ENCODE assay signal across 8 cellular contexts in genomic region chr17:70405492-70406220, GRCh38.
DNase-seq lines count a peak whose midpoint lies in the region; ATAC-seq and TF ChIP-seq lines count a peak whose summit lies in the region.
"Had no signal": no experiment of that assay in that cellular context is flagged by ENCODE, and none has a peak within 500 bp of the region (broad histone marks: within the 10 kb centered on the region; RNA-seq: fewer than 3 reads in every experiment).

No MANE protein-coding gene starts in this region.

- peak; percentile 71 for ATAC-seq in GM19395 (IDR thresholded peaks at IDR 0.05; ENCODE audit: unreplicated experiment)

- H3K27ac ChIP-seq in KMS-11, result peak overlapping the region; percentile 39
- H3K27ac ChIP-seq in spleen, result peak overlapping the region in 5 of 8 donors; percentile 22 to 70 (median 59)
- H3K27ac ChIP-seq: tibial nerve had no signal

- H3K4me3 ChIP-seq in KMS-11 (IDR thresholded peaks at IDR 0.05; ENCODE audit: insufficient read depth, low read depth, low read length) (no peak overlapping the region), cardiac fibroblast (replicated peaks in 1 of 2; ENCODE audit: low read depth in 2 of 2, low read length in 2 of 2) (no peak overlapping the region), spleen (no peak overlapping the region)
- H3K4me3 ChIP-seq: tibial nerve had no signal

- H3K27me3 ChIP-seq in KMS-11 (ENCODE audit: insufficient read depth, low read depth), result no peaks in the 10 kb centered on the region
- H3K27me3 ChIP-seq in spleen (replicated peaks in 1 of 7), result no peaks in the 10 kb centered on the region
- H3K27me3 ChIP-seq: tibial nerve had no signal

- H4K20me1 ChIP-seq in KMS-11 (ENCODE audit: insufficient read depth), result no peaks in the 10 kb centered on the region

- no peak overlapping the region for H3K27ac Mint-ChIP-seq in activated naive CD4-positive, alpha-beta T cell treated with anti-CD3 and anti-CD28 coated beads, Interleukin-2, amount 10 ng/mL, durations not matched to agents 7 days and 5 days

- CTCF ChIA-PET in activated naive CD4-positive, alpha-beta T cell treated with anti-CD3 and anti-CD28 coated beads, Interleukin-2, amount 10 ng/mL, durations not matched to agents 7 days and 5 days (lab: Charles Lee), result no interaction called here

- intact Hi-C loops in spleen (cut with DNase I; ENCODE audit: low total_unique reads), result no loop called here

- no peaks in the 10 kb centered on the region for H3K36me3 Mint-ChIP-seq in activated naive CD4-positive, alpha-beta T cell treated with anti-CD3 and anti-CD28 coated beads, Interleukin-2, amount 10 ng/mL, durations not matched to agents 7 days and 5 days

- no peaks in the 10 kb centered on the region for H3K9me3 Mint-ChIP-seq in activated naive CD4-positive, alpha-beta T cell treated with anti-CD3 and anti-CD28 coated beads, Interleukin-2, amount 10 ng/mL, durations not matched to agents 7 days and 5 days

- H3K27me3 Mint-ChIP-seq in activated naive CD4-positive, alpha-beta T cell treated with anti-CD3 and anti-CD28 coated beads, Interleukin-2, amount 10 ng/mL, durations not matched to agents 7 days and 5 days, result no peaks in the 10 kb centered on the region

- peak overlapping the region; percentile 67 for H3K4me2 ChIP-seq in KMS-11

- DNase-seq in cardiac fibroblast (ENCODE audit: low read depth in 2 of 2), result peak; percentile 89 to 96
- DNase-seq in spleen, result no peak
- DNase-seq in NCI-H2029 treated with DMSO at 0.1 percent for 48 hours (lab: John Stamatoyannopoulos, UW), result no peak
- no peak for DNase-seq in OCI-M2 (lab: John Stamatoyannopoulos, UW; ENCODE audit: unreplicated experiment)
- DNase-seq in activated naive CD4-positive, alpha-beta T cell treated with anti-CD3 and anti-CD28 coated beads, Interleukin-2, amount 10 ng/mL, durations not matched to agents 7 days and 5 days, result no peak

- no peak for TF ChIP-seq POLR2A in spleen (IDR thresholded peaks at IDR 0.05)

- peaks cover 26% of the 10 kb centered on the region for H3K4me1 ChIP-seq in KMS-11 (ENCODE audit: low read depth, poor library complexity, severe bottlenecking)
- peaks cover 0 to 9% (median 0%) of the 10 kb centered on the region in 6 donors for H3K4me1 ChIP-seq in spleen

- H3K36me3 ChIP-seq in KMS-11 (ENCODE audit: insufficient read depth) (no peaks in the 10 kb centered on the region), spleen (no peaks in the 10 kb centered on the region)
- H3K36me3 ChIP-seq: tibial nerve had no signal

- H3K9me3 ChIP-seq in spleen, result no peaks in the 10 kb centered on the region
- H3K9me3 ChIP-seq: tibial nerve had no signal

- peak overlapping the region; percentile 35; the same call in 1 of the 2 replicates for H2AFZ ChIP-seq in KMS-11 (ENCODE audit: low read depth)

- 23 to 88% (median 69%) methylated on average over 1 of the region's 1 CpG for WGBS in spleen, 5 donors

- no peak overlapping the region for H3K4me3 Mint-ChIP-seq in activated naive CD4-positive, alpha-beta T cell treated with anti-CD3 and anti-CD28 coated beads, Interleukin-2, amount 10 ng/mL, durations not matched to agents 7 days and 5 days

- TF ChIP-seq CTCF in KMS-11 (conservative IDR thresholded peaks at IDR 0.05; ENCODE audit: low read depth, low read length) (no peak), cardiac fibroblast (IDR thresholded peaks at IDR 0.05; ENCODE audit: low read depth, low read length) (no peak), spleen (IDR thresholded peaks at IDR 0.05 in 8 of 11, conservative IDR thresholded peaks at IDR 0.05 in 3 of 11) (no peak)

- H3K79me2 ChIP-seq in KMS-11 (ENCODE audit: insufficient read depth, low read depth), result no peaks in the 10 kb centered on the region

- no peaks in the 10 kb centered on the region for H3K4me1 Mint-ChIP-seq in activated naive CD4-positive, alpha-beta T cell treated with anti-CD3 and anti-CD28 coated beads, Interleukin-2, amount 10 ng/mL, durations not matched to agents 7 days and 5 days

- no peak overlapping the region for H3K9ac ChIP-seq in KMS-11

Comparison
In these comparisons a context has a peak if more than half of its experiments do, and no peak if none do; other contexts are left out.
1. DNase-seq: peak in cardiac fibroblast (2 of 2); none in spleen (single experiment), NCI-H2029 treated with DMSO at 0.1 percent for 48 hours (single experiment), OCI-M2 (single experiment) and activated naive CD4-positive, alpha-beta T cell treated with anti-CD3 and anti-CD28 coated beads, Interleukin-2, amount 10 ng/mL, durations not matched to agents 7 days and 5 days (single experiment).